In genomic region chr13:99731747-99732146, GRCh38 we compare ENCODE assay signal across 1 cellular context.
TF ChIP-seq lines count a peak whose summit lies in the region.

No MANE protein-coding gene starts in this region.

TF ChIP-seq in SK-N-SH treated with all-trans-retinoic acid at 6 μM for 48 hours, 23 proteins besides CTCF, POLR2A, EP300 and RAD21 (continued from another document):
- TF ChIP-seq, protein P1, sequence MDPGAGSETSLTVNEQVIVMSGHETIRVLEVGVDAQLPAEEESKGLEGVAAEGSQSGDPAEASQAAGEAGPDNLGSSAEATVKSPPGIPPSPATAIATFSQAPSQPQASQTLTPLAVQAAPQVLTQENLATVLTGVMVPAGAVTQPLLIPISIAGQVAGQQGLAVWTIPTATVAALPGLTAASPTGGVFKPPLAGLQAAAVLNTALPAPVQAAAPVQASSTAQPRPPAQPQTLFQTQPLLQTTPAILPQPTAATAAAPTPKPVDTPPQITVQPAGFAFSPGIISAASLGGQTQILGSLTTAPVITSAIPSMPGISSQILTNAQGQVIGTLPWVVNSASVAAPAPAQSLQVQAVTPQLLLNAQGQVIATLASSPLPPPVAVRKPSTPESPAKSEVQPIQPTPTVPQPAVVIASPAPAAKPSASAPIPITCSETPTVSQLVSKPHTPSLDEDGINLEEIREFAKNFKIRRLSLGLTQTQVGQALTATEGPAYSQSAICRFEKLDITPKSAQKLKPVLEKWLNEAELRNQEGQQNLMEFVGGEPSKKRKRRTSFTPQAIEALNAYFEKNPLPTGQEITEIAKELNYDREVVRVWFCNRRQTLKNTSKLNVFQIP (CRISPR knock-in tag; IDR thresholded peaks at IDR 0.05; ENCODE audit: borderline replicate concordance, low read depth): no peak
- no peak for TF ChIP-seq ZNF70 (CRISPR knock-in tag; IDR thresholded peaks at IDR 0.05)
- TF ChIP-seq GLIS3 (CRISPR knock-in tag; IDR thresholded peaks at IDR 0.05): no peak
